ENCODE assay signal across 3 cellular contexts in genomic region chr12:96714199-96714598, GRCh38.
TF ChIP-seq lines count a peak whose summit lies in the region.

No MANE protein-coding gene starts in this region.

TF ChIP-seq in A549, 52 proteins besides CTCF, POLR2A, EP300 and RAD21:
- TF ChIP-seq CBX8 (IDR thresholded peaks at IDR 0.05), result no peak
- TF ChIP-seq CEBPB (IDR thresholded peaks at IDR 0.05), result peak; percentile 19 to 34; a peak in 1 of 4 replicates

TF ChIP-seq in IMR-90, 13 proteins besides CTCF, POLR2A, EP300 and RAD21:
- peak; percentile 78 for TF ChIP-seq CEBPB (IDR thresholded peaks at IDR 0.05; ENCODE audit: low read depth, low read length)
- no peak for TF ChIP-seq BHLHE40 (IDR thresholded peaks at IDR 0.05; ENCODE audit: low read depth, low read length)

TF ChIP-seq in K562, 482 proteins besides CTCF, POLR2A, EP300 and RAD21:
- TF ChIP-seq CREB5 (CRISPR knock-in tag; IDR thresholded peaks at IDR 0.05) (no peak), SP2 (IDR thresholded peaks at IDR 0.05; ENCODE audit: extremely low read depth, low read depth, low read length, poor library complexity, severe bottlenecking) (no peak), FUS (optimal IDR thresholded peaks at IDR 0.05; ENCODE audit: low read depth, low read length) (no peak), CEBPG (CRISPR knock-in tag; IDR thresholded peaks at IDR 0.05) (no peak), CEBPG (tag; conservative IDR thresholded peaks at IDR 0.05 in 1 of 2, IDR thresholded peaks at IDR 0.05 in 1 of 2) (peak in 1 of 2 experiments; percentile 37; a peak in 1 of 4 replicates), ZBED1 (IDR thresholded peaks at IDR 0.05) (no peak), ZFPM2 (CRISPR knock-in tag; IDR thresholded peaks at IDR 0.05) (no peak), CEBPB (tag; IDR thresholded peaks at IDR 0.05) (peak; percentile 43; the same call in 1 of the 2 replicates)
